9 cellular contexts compared by ENCODE assay signal in genomic region chr12:110266980-110267620, GRCh38. TPM values are rescaled to one million over a fixed set of nuclear protein-coding genes. Genes with fewer than 3 reads are reported as not detected.
DNase-seq lines count a peak whose midpoint lies in the region; ATAC-seq and TF ChIP-seq lines count a peak whose summit lies in the region.
"Had no signal": no experiment of that assay in that cellular context is flagged by ENCODE, and none has a peak within 500 bp of the region (broad histone marks: within the 10 kb centered on the region; RNA-seq: fewer than 3 reads in every experiment).

No MANE protein-coding gene starts in this region.

- no peak overlapping the region for H2BK120ac ChIP-seq in mesendoderm (ENCODE audit: low read depth, low read length)

- DNase-seq in DMS 273 treated with DMSO at 0.1 percent for 48 hours (lab: John Stamatoyannopoulos, UW) (peak; percentile 34), NCI-H2171 (lab: John Stamatoyannopoulos, UW) (peak; percentile 43), dedifferentiated amniotic fluid mesenchymal stem cell (ENCODE audit: extremely low spot score) (peak; percentile 48), osteoblast (ENCODE audit: insufficient read length, low spot score, missing footprints) (peak; percentile 62), NCI-H446 treated with DMSO at 0.1 percent for 48 hours (lab: John Stamatoyannopoulos, UW) (no peak), NCI-H510A (lab: John Stamatoyannopoulos, UW) (no peak), mesendoderm (no peak)

- H3K79me1 ChIP-seq in mesendoderm (ENCODE audit: low read length): no peaks in the 10 kb centered on the region

- H3K4me3 ChIP-seq in osteoblast (ENCODE audit: insufficient read depth, low read length): peak overlapping the region; percentile 20
- no peak overlapping the region for H3K4me3 ChIP-seq in mesendoderm (ENCODE audit: low read length)

- H3K36me3 ChIP-seq in osteoblast (ENCODE audit: insufficient read depth, low read length) (no peaks in the 10 kb centered on the region), mesendoderm (ENCODE audit: control insufficient read depth, insufficient read depth, low read length) (no peaks in the 10 kb centered on the region)

- H3K79me2 ChIP-seq in osteoblast (ENCODE audit: insufficient read depth, low read length): no peaks in the 10 kb centered on the region
- H3K79me2 ChIP-seq in mesendoderm (ENCODE audit: control insufficient read depth, insufficient read depth, low read length): no peaks in the 10 kb centered on the region

- no CpG with 5 or more reads among the region's 9 CpGs for WGBS in mesendoderm (ENCODE audit: extremely low coverage, insufficient coverage, low lambda C conversion rate)

- TF ChIP-seq CTCF in osteoblast (IDR thresholded peaks at IDR 0.05; ENCODE audit: extremely low read depth, low read depth, low read length): no peak

- peak overlapping the region; percentile 37 for H2AFZ ChIP-seq in osteoblast (ENCODE audit: low read length)

- H4K5ac ChIP-seq in mesendoderm (ENCODE audit: low read length): no peak overlapping the region

- no peak overlapping the region for H4K8ac ChIP-seq in mesendoderm (ENCODE audit: low read depth, low read length)

- H3K4me1 ChIP-seq in osteoblast (ENCODE audit: insufficient read depth, low read length) (peaks cover 31% of the 10 kb centered on the region), mesendoderm (ENCODE audit: control insufficient read depth, low read depth, low read length) (peaks cover 7% of the 10 kb centered on the region)

- H2BK15ac ChIP-seq in mesendoderm (replicated peaks; ENCODE audit: low read depth): no peak overlapping the region

- ATAC-seq in GM19324 (IDR thresholded peaks at IDR 0.05; ENCODE audit: low FRiP score, unreplicated experiment): no peak

- H3K27ac ChIP-seq in osteoblast (ENCODE audit: low read depth, low read length) (peak overlapping the region; percentile 60), mesendoderm (ENCODE audit: low read depth, low read length) (no peak overlapping the region)
- H3K27ac ChIP-seq: epithelial cell of prostate had no signal

- no peaks in the 10 kb centered on the region for H4K20me1 ChIP-seq in osteoblast (ENCODE audit: insufficient read depth, low read length)

- H3K27me3 ChIP-seq in osteoblast (ENCODE audit: insufficient read depth, low read length) (no peaks in the 10 kb centered on the region), mesendoderm (ENCODE audit: insufficient read depth, low read length, poor library complexity) (no peaks in the 10 kb centered on the region)

- no peak overlapping the region for H3K56ac ChIP-seq in mesendoderm (ENCODE audit: low read length)

- H2BK5ac ChIP-seq in mesendoderm (ENCODE audit: low read length): no peak overlapping the region

- H3K4ac ChIP-seq in mesendoderm (ENCODE audit: low read depth, low read length): no peak overlapping the region

- no peak overlapping the region for H3K9ac ChIP-seq in mesendoderm (ENCODE audit: low read length)

- H3K9me3 ChIP-seq in osteoblast (ENCODE audit: low read depth, low read length): no peaks in the 10 kb centered on the region

- H3K4me2 ChIP-seq in osteoblast (ENCODE audit: insufficient read depth, low read length) (peak overlapping the region; percentile 67), mesendoderm (ENCODE audit: low read length) (no peak overlapping the region)

- no peak overlapping the region for H3K23ac ChIP-seq in mesendoderm (ENCODE audit: low read length)

- no peak overlapping the region for H2AK5ac ChIP-seq in mesendoderm (ENCODE audit: low read length)

- no peak overlapping the region for H3K18ac ChIP-seq in mesendoderm (ENCODE audit: low read length)

RNA-seq across cellular contexts. Expression of gene ATP2A2, which starts 13.9 kb away (rescaled TPM):
- total RNA-seq in osteoblast: 105 and 107 TPM in 2 replicates
- polyA plus RNA-seq in mesendoderm (2013, experiment 1 of 2): 127 TPM
- polyA plus RNA-seq in mesendoderm (2013, experiment 2 of 2): 126 TPM

Comparison
In these comparisons a context has a peak if more than half of its experiments do, and no peak if none do; other contexts are left out.
1. DNase-seq: peak in DMS 273 treated with DMSO at 0.1 percent for 48 hours (single experiment), NCI-H2171 (single experiment), dedifferentiated amniotic fluid mesenchymal stem cell (single experiment) and osteoblast (single experiment); none in NCI-H446 treated with DMSO at 0.1 percent for 48 hours (single experiment), NCI-H510A (single experiment) and mesendoderm (single experiment).